ENCODE assay signal across 11 cellular contexts in genomic region chr11:66380264-66380663, GRCh38. TPM values are rescaled to one million over a fixed set of nuclear protein-coding genes. Genes with fewer than 3 reads are reported as not detected.
DNase-seq lines count a peak whose midpoint lies in the region; ATAC-seq, FAIRE-seq and TF ChIP-seq lines count a peak whose summit lies in the region.
"Not testable (repeated sequence)": the region's sequence is repeated elsewhere in the genome, so short reads cannot be mapped to it uniquely, and the experiment has no call there.
"Had no signal": no experiment of that assay in that cellular context is flagged by ENCODE, and none has a peak within 500 bp of the region (broad histone marks: within the 10 kb centered on the region; RNA-seq: fewer than 3 reads in every experiment).

No MANE protein-coding gene starts in this region.

- H3K4me1 ChIP-seq in GM23338 (ENCODE audit: insufficient read depth); Karpas-422 (ENCODE audit: low read length); RWPE2 (ENCODE audit: insufficient read depth, poor library complexity, severe bottlenecking): not testable (repeated sequence)

- H3K4me2 ChIP-seq in GM23338; Karpas-422 (ENCODE audit: low read depth, low read length, poor library complexity, severe bottlenecking): not testable (repeated sequence)

- peak; percentile 67 for ATAC-seq in GM23338
- ATAC-seq in RWPE2 (ENCODE audit: low read depth): peak; percentile 55; the same call in 2 of the 3 replicates
- ATAC-seq in activated CD8-positive, alpha-beta T cell treated with anti-CD3 and anti-CD28 coated beads for 36 hours: peak; percentile 30

- H2AFZ ChIP-seq in GM23338: peak overlapping the region; percentile 25; the same call in 1 of the 2 replicates
- not testable (repeated sequence) for H2AFZ ChIP-seq in Karpas-422 (ENCODE audit: low read length)

- CTCF ChIA-PET in activated CD8-positive, alpha-beta T cell treated with anti-CD3 and anti-CD28 coated beads for 36 hours (lab: Charles Lee): interaction anchor here (2.0 to 3.0 kb wide), 2 partner anchors 9 to 69 kb away, joined by 9 to 18 read pairs; no protein-coding TSS in a partner anchor

- H3K27me3 Mint-ChIP-seq in GM23338 (ENCODE audit: insufficient read depth, low read depth, poor library complexity); activated CD8-positive, alpha-beta T cell treated with anti-CD3 and anti-CD28 coated beads for 36 hours: not testable (repeated sequence)

- H4K20me1 ChIP-seq in GM23338 (replicated peaks; ENCODE audit: insufficient read depth); Karpas-422 (ENCODE audit: insufficient read depth, low read depth, low read length): not testable (repeated sequence)

- TF ChIP-seq CTCF in GM23338 (conservative IDR thresholded peaks at IDR 0.05; ENCODE audit: low read depth in 2 of 2) (0 out of 4 replicates have a peak, but pooled peaks of 1 of the 2 experiments have one; percentile 7), RWPE2 (IDR thresholded peaks at IDR 0.05; ENCODE audit: poor library complexity, severe bottlenecking) (peak; percentile 24)
- not testable (repeated sequence) for TF ChIP-seq CTCF in activated CD8-positive, alpha-beta T cell treated with anti-CD3 and anti-CD28 coated beads for 36 hours (IDR thresholded peaks at IDR 0.05); bronchial epithelial cell (IDR thresholded peaks at IDR 0.05; ENCODE audit: insufficient read depth, low read length, severe bottlenecking)

- H3K36me3 Mint-ChIP-seq in GM23338 (ENCODE audit: low read depth); activated CD8-positive, alpha-beta T cell treated with anti-CD3 and anti-CD28 coated beads for 36 hours (ENCODE audit: low read depth): not testable (repeated sequence)

- H3K4me3 Mint-ChIP-seq in GM23338; activated CD8-positive, alpha-beta T cell treated with anti-CD3 and anti-CD28 coated beads for 36 hours: not testable (repeated sequence)

- H3K27ac Mint-ChIP-seq in GM23338; activated CD8-positive, alpha-beta T cell treated with anti-CD3 and anti-CD28 coated beads for 36 hours: not testable (repeated sequence)

- H3K9me3 Mint-ChIP-seq in GM23338; activated CD8-positive, alpha-beta T cell treated with anti-CD3 and anti-CD28 coated beads for 36 hours: not testable (repeated sequence)

- not testable (repeated sequence) for H3K4me1 Mint-ChIP-seq in GM23338; activated CD8-positive, alpha-beta T cell treated with anti-CD3 and anti-CD28 coated beads for 36 hours (ENCODE audit: low read depth)

- H3K27ac ChIP-seq in GM23338 (ENCODE audit: low read depth); Karpas-422 (ENCODE audit: low read length); RWPE2 (ENCODE audit: poor library complexity, severe bottlenecking): not testable (repeated sequence)

- H3K4me3 ChIP-seq in GM23338; Karpas-422 (ENCODE audit: low read length); RWPE2 (ENCODE audit: severe bottlenecking); bronchial epithelial cell (ENCODE audit: low read depth, low read length): not testable (repeated sequence)

- intact Hi-C loops in activated CD8-positive, alpha-beta T cell treated with anti-CD3 and anti-CD28 coated beads for 36 hours (cut with micrococcal nuclease): not testable (repeated sequence)

- not testable (repeated sequence) for H3K9me3 ChIP-seq in Karpas-422 (ENCODE audit: low read length); RWPE2 (ENCODE audit: severe bottlenecking)

- H3K9ac ChIP-seq in Karpas-422 (ENCODE audit: low read length): not testable (repeated sequence)

- not testable (repeated sequence) for H3K9me2 ChIP-seq in GM23338 (ENCODE audit: insufficient read depth); Karpas-422 (replicated peaks; ENCODE audit: insufficient read depth, low read length)

- H3F3A ChIP-seq in GM23338 (replicated peaks; ENCODE audit: low read depth): not testable (repeated sequence)

- POLR2A ChIA-PET in activated CD8-positive, alpha-beta T cell treated with anti-CD3 and anti-CD28 coated beads for 36 hours (lab: Charles Lee): interaction anchor here (1.0 kb wide), 2 partner anchors 13 to 69 kb away, joined by 3 read pairs; no protein-coding TSS in a partner anchor

- not testable (repeated sequence) for H3K79me2 ChIP-seq in GM23338 (replicated peaks; ENCODE audit: insufficient read depth); Karpas-422 (ENCODE audit: low read length)

- DNase-seq in GM23338 (ENCODE audit: low spot score) (peak; percentile 40), Karpas-422 (peak; percentile 34), NCI-H748 (lab: John Stamatoyannopoulos, UW; ENCODE audit: unreplicated experiment) (peak; percentile 14), bronchial epithelial cell (ENCODE audit: low read depth) (peak; percentile 37), left kidney (ENCODE audit: low read depth, low spot score) (peak; percentile 60)
- not testable (repeated sequence) for DNase-seq in RWPE2 (ENCODE audit: low spot score)
- peak; percentile 52 for DNase-seq in activated CD8-positive, alpha-beta T cell treated with anti-CD3 and anti-CD28 coated beads for 36 hours

- FAIRE-seq in bronchial epithelial cell (lab: Jason Lieb, UNC): peak; percentile 18

- not testable (repeated sequence) for H3K27me3 ChIP-seq in GM23338 (ENCODE audit: insufficient read depth); Karpas-422 (ENCODE audit: low read length); RWPE2 (ENCODE audit: insufficient read depth, poor library complexity, severe bottlenecking); bronchial epithelial cell (ENCODE audit: control insufficient read depth, insufficient read depth, low read length)

- H3K36me3 ChIP-seq in GM23338 (ENCODE audit: insufficient read depth); Karpas-422 (ENCODE audit: insufficient read depth, low read length); RWPE2 (ENCODE audit: low read depth); bronchial epithelial cell (ENCODE audit: control insufficient read depth, insufficient read depth, low read length): not testable (repeated sequence)

RNA-seq across cellular contexts. Expression of gene SLC29A2, which starts 8.7 kb away (rescaled TPM):
- 26.3 and 31.1 TPM in 2 replicates for total RNA-seq in GM23338 (2014; rRNA removed; shearing (Covaris generic))
- 26.0 TPM in 2 replicates for polyA plus RNA-seq in GM23338 (2016; fragmentation: Nextera tagmentation; extraction: Ambion mirVana)
- 0.15 and 0.90 TPM in 2 replicates for total RNA-seq in Karpas-422 (2014; rRNA removed; shearing (Covaris generic); ENCODE audit: low replicate concordance)
- 10 to 100 TPM; 11.8 to 12.2 TPM for total RNA-seq in activated CD8-positive, alpha-beta T cell treated with anti-CD3 and anti-CD28 coated beads for 36 hours
- 1.9 and 2.1 TPM in 2 replicates for total RNA-seq in bronchial epithelial cell

RNA-seq across cellular contexts. Expression of gene B4GAT1, which starts 32.8 kb away (rescaled TPM):
- 41.9 TPM in 2 replicates for total RNA-seq in GM23338 (2014; rRNA removed; shearing (Covaris generic))
- polyA plus RNA-seq in GM23338 (2016; fragmentation: Nextera tagmentation; extraction: Ambion mirVana): 23.5 and 26.7 TPM in 2 replicates
- 10.6 and 11.9 TPM in 2 replicates for total RNA-seq in Karpas-422 (2014; rRNA removed; shearing (Covaris generic); ENCODE audit: low replicate concordance)
- 1 to 10 TPM; 9.4 to 9.5 TPM for total RNA-seq in activated CD8-positive, alpha-beta T cell treated with anti-CD3 and anti-CD28 coated beads for 36 hours
- 7.7 and 10.8 TPM in 2 replicates for total RNA-seq in bronchial epithelial cell

RNA-seq across cellular contexts. Expression of gene BRMS1, which starts 35.4 kb away (rescaled TPM):
- total RNA-seq in GM23338 (2014; rRNA removed; shearing (Covaris generic)): 53.6 and 59.1 TPM in 2 replicates
- polyA plus RNA-seq in GM23338 (2016; fragmentation: Nextera tagmentation; extraction: Ambion mirVana): 61.7 and 62.2 TPM in 2 replicates
- total RNA-seq in Karpas-422 (2014; rRNA removed; shearing (Covaris generic); ENCODE audit: low replicate concordance): 32.0 and 57.1 TPM in 2 replicates
- total RNA-seq in activated CD8-positive, alpha-beta T cell treated with anti-CD3 and anti-CD28 coated beads for 36 hours: 10 to 100 TPM; 35.7 to 35.9 TPM
- total RNA-seq in bronchial epithelial cell: 67.6 and 81.6 TPM in 2 replicates

RNA-seq across cellular contexts. Expression of gene NPAS4, which starts 40.6 kb away (rescaled TPM):
- 0.35 and 0.97 TPM in 2 replicates for total RNA-seq in GM23338 (2014; rRNA removed; shearing (Covaris generic))
- 0.66 and 0.71 TPM in 2 replicates for polyA plus RNA-seq in GM23338 (2016; fragmentation: Nextera tagmentation; extraction: Ambion mirVana)
- not detected in 2 replicates for total RNA-seq in Karpas-422 (2014; rRNA removed; shearing (Covaris generic); ENCODE audit: low replicate concordance)
- total RNA-seq in activated CD8-positive, alpha-beta T cell treated with anti-CD3 and anti-CD28 coated beads for 36 hours: under 1 TPM in 1 of 2 experiments, not detected in 1; 0.11 TPM
- total RNA-seq in bronchial epithelial cell: not detected in 2 replicates
- total RNA-seq: CD4-positive, CD25-positive, alpha-beta regulatory T cell; H7; HT1080; RPMI7951 had no signal
- polyA plus RNA-seq: CD4-positive, CD25-positive, alpha-beta regulatory T cell had no signal

RNA-seq across cellular contexts. Expression of gene RIN1, which starts 44.0 kb away (rescaled TPM):
- 3.7 and 8.2 TPM in 2 replicates for total RNA-seq in GM23338 (2014; rRNA removed; shearing (Covaris generic))
- polyA plus RNA-seq in GM23338 (2016; fragmentation: Nextera tagmentation; extraction: Ambion mirVana): 1.9 and 2.5 TPM in 2 replicates
- 0.78 and 1.1 TPM in 2 replicates for total RNA-seq in Karpas-422 (2014; rRNA removed; shearing (Covaris generic); ENCODE audit: low replicate concordance)
- total RNA-seq in activated CD8-positive, alpha-beta T cell treated with anti-CD3 and anti-CD28 coated beads for 36 hours: 1 to 10 TPM; 1.1 to 1.6 TPM
- 19.0 and 19.7 TPM in 2 replicates for total RNA-seq in bronchial epithelial cell
